Comparison of ENCODE assay signal across 23 cellular contexts in genomic region chr7:113768256-113768847, GRCh38.
DNase-seq lines count a peak whose midpoint lies in the region; TF ChIP-seq lines count a peak whose summit lies in the region.
"Had no signal": no experiment of that assay in that cellular context is flagged by ENCODE, and none has a peak within 500 bp of the region (broad histone marks: within the 10 kb centered on the region; RNA-seq: fewer than 3 reads in every experiment).

No MANE protein-coding gene starts in this region.

- no TSS peak for BruUV-seq in PC-9 (replicated peaks; lab: Mats Ljungman, UMichigan)

- H3K9me2 ChIP-seq in PC-9 (ENCODE audit: insufficient read depth) (no peaks in the 10 kb centered on the region), hepatocyte (replicated peaks; ENCODE audit: insufficient read depth) (no peaks in the 10 kb centered on the region)
- H3K9me2 ChIP-seq: SK-N-SH had no signal

- H3K4me1 ChIP-seq in PC-9 (replicated peaks; ENCODE audit: insufficient read depth) (no peaks in the 10 kb centered on the region), hepatocyte (ENCODE audit: insufficient read depth) (no peaks in the 10 kb centered on the region)

- H3K27ac ChIP-seq in PC-9, result no peak overlapping the region
- peak overlapping the region; percentile 45 for H3K27ac ChIP-seq in hepatocyte

- POLR2A ChIA-PET in PC-9 (lab: Charles Lee; ENCODE audit: unreplicated experiment), result interaction anchor here (0.6 kb wide), 1 partner anchor 556 kb away, joined by 3 read pairs; no protein-coding TSS in a partner anchor

- no peak for TF ChIP-seq CTCF in PC-9 (conservative IDR thresholded peaks at IDR 0.05)
- no peak for TF ChIP-seq CTCF in hepatocyte (IDR thresholded peaks at IDR 0.05; ENCODE audit: poor library complexity)

- no peaks in the 10 kb centered on the region for H3F3A ChIP-seq in PC-9 (ENCODE audit: insufficient read depth, low read depth)

- H3K79me2 ChIP-seq in PC-9 (ENCODE audit: low read depth) (no peaks in the 10 kb centered on the region), hepatocyte (no peaks in the 10 kb centered on the region)

- intact Hi-C loops in PC-9 (cut with micrococcal nuclease; ENCODE audit: unreplicated experiment), result no loop called here

- H3K4me3 ChIP-seq in PC-9 (no peak overlapping the region), hepatocyte (no peak overlapping the region)
- H3K4me3 ChIP-seq: lung, MG63 had no signal

- H4K20me1 ChIP-seq in PC-9 (ENCODE audit: insufficient read depth) (no peaks in the 10 kb centered on the region), hepatocyte (ENCODE audit: insufficient read depth, poor library complexity, severe bottlenecking) (no peaks in the 10 kb centered on the region)

- H3K27me3 ChIP-seq in PC-9 (ENCODE audit: insufficient read depth, low read depth), result no peaks in the 10 kb centered on the region
- no peaks in the 10 kb centered on the region for H3K27me3 ChIP-seq in hepatocyte
- H3K27me3 ChIP-seq: MG63 had no signal

- H2AFZ ChIP-seq in PC-9, result peak overlapping the region; percentile 17; the same call in 1 of the 2 replicates
- H2AFZ ChIP-seq in hepatocyte, result no peak overlapping the region

- CTCF ChIA-PET in PC-9 (lab: Charles Lee), result interaction anchor here (0.6 kb wide), 1 partner anchor 313 kb away, joined by 3 read pairs; no protein-coding TSS in a partner anchor

- H3K4me2 ChIP-seq in PC-9 (no peak overlapping the region), hepatocyte (peak overlapping the region; percentile 3)
- H3K4me2 ChIP-seq: SK-N-SH had no signal

- DNase-seq in NCI-H82 (lab: John Stamatoyannopoulos, UW), result peak; percentile 8
- DNase-seq in NCI-H82 treated with DMSO at 0.1 percent for 48 hours (lab: John Stamatoyannopoulos, UW; ENCODE audit: unreplicated experiment), result no peak
- no peak for DNase-seq in PC-9
- DNase-seq in hepatocyte (ENCODE audit: low spot score), result no peak
- no peak for DNase-seq in midbrain (lab: John Stamatoyannopoulos, UW)
- no peak for DNase-seq in DMS53 (lab: John Stamatoyannopoulos, UW)
- no peak for DNase-seq in NK-92 (lab: John Stamatoyannopoulos, UW; ENCODE audit: unreplicated experiment)
- DNase-seq in GDM1 (lab: John Stamatoyannopoulos, UW), result no peak
- DNase-seq: 8988T; activated CD4-positive, alpha-beta T cell treated with anti-CD3 and anti-CD28 coated beads, Interleukin-2, amount 50 U/mL, for 48 hours; activated naive CD4-positive, alpha-beta T cell treated with Interleukin-2 at 50 U/mL for 16 hours; Calu3; dermis blood vessel endothelial cell; DMS79 treated with DMSO at 0.1 percent for 48 hours; endodermal cell; GF-D8; head of caudate nucleus; MG63; NCI-H1436; NK-92 treated with Interleukin-12 subunit alpha and Interleukin-12 subunit beta, amount 100 ng/mL, for 24 hours; SK-N-SH; stimulated activated naive B cell treated with anti-CD40 and anti-IgM and Interleukin-4, amounts not matched to agents 10 μg/mL and 1 μg/mL and 100 μg/mL, for 72 hours had no signal

- H3K9me3 ChIP-seq in PC-9 (ENCODE audit: insufficient read depth, low read depth), result no peaks in the 10 kb centered on the region
- H3K9me3 ChIP-seq in hepatocyte (ENCODE audit: low read depth), result no peaks in the 10 kb centered on the region
- H3K9me3 ChIP-seq: MG63, SK-N-SH had no signal

- WGBS in hepatocyte (ENCODE audit: low lambda C conversion rate, missing lambda C conversion rate), result 58% methylated on average over 2 of the region's 2 CpGs

- H3K36me3 ChIP-seq in PC-9 (ENCODE audit: low read depth) (no peaks in the 10 kb centered on the region), hepatocyte (replicated peaks; ENCODE audit: insufficient read depth, low read depth) (no peaks in the 10 kb centered on the region)
- H3K36me3 ChIP-seq: MG63 had no signal
